1 cellular context compared by ENCODE assay signal in genomic region chr14:23320584-23321571, GRCh38.
TF ChIP-seq lines count a peak whose summit lies in the region.

A gene with protein sequence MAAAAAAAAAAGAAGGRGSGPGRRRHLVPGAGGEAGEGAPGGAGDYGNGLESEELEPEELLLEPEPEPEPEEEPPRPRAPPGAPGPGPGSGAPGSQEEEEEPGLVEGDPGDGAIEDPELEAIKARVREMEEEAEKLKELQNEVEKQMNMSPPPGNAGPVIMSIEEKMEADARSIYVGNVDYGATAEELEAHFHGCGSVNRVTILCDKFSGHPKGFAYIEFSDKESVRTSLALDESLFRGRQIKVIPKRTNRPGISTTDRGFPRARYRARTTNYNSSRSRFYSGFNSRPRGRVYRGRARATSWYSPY (plus strand): TSS chr14:23321457. CDS start chr14:23321470, 13 bp downstream.

TF ChIP-seq in HepG2, 621 proteins besides CTCF, POLR2A, EP300 and RAD21 (continued from another document and continues in another):
- TF ChIP-seq ARID5B (CRISPR knock-in tag; IDR thresholded peaks at IDR 0.05) (peak; percentile 89), ZNF33B (CRISPR knock-in tag; IDR thresholded peaks at IDR 0.05) (peak; percentile 65; the same call in 1 of the 2 replicates), ETV5 (CRISPR knock-in tag; IDR thresholded peaks at IDR 0.05; ENCODE audit: borderline replicate concordance) (peak; percentile 65), THRA (CRISPR knock-in tag; IDR thresholded peaks at IDR 0.05; ENCODE audit: borderline replicate concordance) (no peak), FIP1L1 (IDR thresholded peaks at IDR 0.05; ENCODE audit: borderline replicate concordance, insufficient read depth, low read depth, low read length) (peak; percentile 96; the same call in 1 of the 2 replicates), ZZZ3 (CRISPR knock-in tag; IDR thresholded peaks at IDR 0.05; ENCODE audit: borderline replicate concordance) (peak; percentile 99), PRPF4 (IDR thresholded peaks at IDR 0.05; ENCODE audit: low read depth, low read length, poor library complexity, severe bottlenecking) (peak; percentile 98), RELA (CRISPR knock-in tag; IDR thresholded peaks at IDR 0.05) (peak; percentile 88; the same call in 1 of the 2 replicates), ZNF207 (IDR thresholded peaks at IDR 0.05; ENCODE audit: borderline replicate concordance) (no peak), MZF1 (CRISPR knock-in tag; IDR thresholded peaks at IDR 0.05; ENCODE audit: borderline replicate concordance) (peak; percentile 85), ZNF672 (CRISPR knock-in tag; IDR thresholded peaks at IDR 0.05) (no peak), ZIK1 (CRISPR knock-in tag; IDR thresholded peaks at IDR 0.05; ENCODE audit: borderline replicate concordance, low read depth) (peak; percentile 87), ZNF274 (CRISPR knock-in tag; IDR thresholded peaks at IDR 0.05) (peak; percentile 99), ZNF569 (CRISPR knock-in tag; IDR thresholded peaks at IDR 0.05; ENCODE audit: borderline replicate concordance) (peak; percentile 77; the same call in 1 of the 2 replicates), ZNF781 (CRISPR knock-in tag; IDR thresholded peaks at IDR 0.05; ENCODE audit: borderline replicate concordance, not compliant biosample characterization) (peak; percentile 97), CCAR2 (optimal IDR thresholded peaks at IDR 0.05; ENCODE audit: low read depth, low read length) (peak; percentile 91), SMYD3 (CRISPR knock-in tag; IDR thresholded peaks at IDR 0.05) (peak; percentile 99), NCOR1 (IDR thresholded peaks at IDR 0.05; ENCODE audit: borderline replicate concordance, low read length) (peak; percentile 95), ZBTB14 (CRISPR knock-in tag; IDR thresholded peaks at IDR 0.05) (peak; percentile 70), U2AF2 (IDR thresholded peaks at IDR 0.05; ENCODE audit: low read depth, low read length) (no peak; the same call in 1 of the 2 replicates), SIX4 (CRISPR knock-in tag; IDR thresholded peaks at IDR 0.05) (peak; percentile 53), GATA4 (IDR thresholded peaks at IDR 0.05; ENCODE audit: borderline replicate concordance, low read depth) (peak; percentile 50), CENPT (CRISPR knock-in tag; IDR thresholded peaks at IDR 0.05; ENCODE audit: low read depth) (peak; percentile 87; the same call in 1 of the 2 replicates), RFXANK (CRISPR knock-in tag; IDR thresholded peaks at IDR 0.05) (no peak; the same call in 1 of the 2 replicates), PHF5A (CRISPR knock-in tag; IDR thresholded peaks at IDR 0.05; ENCODE audit: low read depth, unreplicated experiment) (peak; percentile 82), SMAD1 (CRISPR knock-in tag; IDR thresholded peaks at IDR 0.05; ENCODE audit: borderline replicate concordance, low read depth) (peak; percentile 98), ZNF460 (CRISPR knock-in tag; IDR thresholded peaks at IDR 0.05; ENCODE audit: borderline replicate concordance) (no peak; the same call in 1 of the 2 replicates), ZNF574 (CRISPR knock-in tag; IDR thresholded peaks at IDR 0.05) (peak; percentile 96), ZBTB7A (CRISPR knock-in tag; IDR thresholded peaks at IDR 0.05) (peak; percentile 92), ZFP36L1 (CRISPR knock-in tag; IDR thresholded peaks at IDR 0.05) (peak; percentile 98), RORA (CRISPR knock-in tag; IDR thresholded peaks at IDR 0.05) (no peak)
- TF ChIP-seq, protein P1, sequence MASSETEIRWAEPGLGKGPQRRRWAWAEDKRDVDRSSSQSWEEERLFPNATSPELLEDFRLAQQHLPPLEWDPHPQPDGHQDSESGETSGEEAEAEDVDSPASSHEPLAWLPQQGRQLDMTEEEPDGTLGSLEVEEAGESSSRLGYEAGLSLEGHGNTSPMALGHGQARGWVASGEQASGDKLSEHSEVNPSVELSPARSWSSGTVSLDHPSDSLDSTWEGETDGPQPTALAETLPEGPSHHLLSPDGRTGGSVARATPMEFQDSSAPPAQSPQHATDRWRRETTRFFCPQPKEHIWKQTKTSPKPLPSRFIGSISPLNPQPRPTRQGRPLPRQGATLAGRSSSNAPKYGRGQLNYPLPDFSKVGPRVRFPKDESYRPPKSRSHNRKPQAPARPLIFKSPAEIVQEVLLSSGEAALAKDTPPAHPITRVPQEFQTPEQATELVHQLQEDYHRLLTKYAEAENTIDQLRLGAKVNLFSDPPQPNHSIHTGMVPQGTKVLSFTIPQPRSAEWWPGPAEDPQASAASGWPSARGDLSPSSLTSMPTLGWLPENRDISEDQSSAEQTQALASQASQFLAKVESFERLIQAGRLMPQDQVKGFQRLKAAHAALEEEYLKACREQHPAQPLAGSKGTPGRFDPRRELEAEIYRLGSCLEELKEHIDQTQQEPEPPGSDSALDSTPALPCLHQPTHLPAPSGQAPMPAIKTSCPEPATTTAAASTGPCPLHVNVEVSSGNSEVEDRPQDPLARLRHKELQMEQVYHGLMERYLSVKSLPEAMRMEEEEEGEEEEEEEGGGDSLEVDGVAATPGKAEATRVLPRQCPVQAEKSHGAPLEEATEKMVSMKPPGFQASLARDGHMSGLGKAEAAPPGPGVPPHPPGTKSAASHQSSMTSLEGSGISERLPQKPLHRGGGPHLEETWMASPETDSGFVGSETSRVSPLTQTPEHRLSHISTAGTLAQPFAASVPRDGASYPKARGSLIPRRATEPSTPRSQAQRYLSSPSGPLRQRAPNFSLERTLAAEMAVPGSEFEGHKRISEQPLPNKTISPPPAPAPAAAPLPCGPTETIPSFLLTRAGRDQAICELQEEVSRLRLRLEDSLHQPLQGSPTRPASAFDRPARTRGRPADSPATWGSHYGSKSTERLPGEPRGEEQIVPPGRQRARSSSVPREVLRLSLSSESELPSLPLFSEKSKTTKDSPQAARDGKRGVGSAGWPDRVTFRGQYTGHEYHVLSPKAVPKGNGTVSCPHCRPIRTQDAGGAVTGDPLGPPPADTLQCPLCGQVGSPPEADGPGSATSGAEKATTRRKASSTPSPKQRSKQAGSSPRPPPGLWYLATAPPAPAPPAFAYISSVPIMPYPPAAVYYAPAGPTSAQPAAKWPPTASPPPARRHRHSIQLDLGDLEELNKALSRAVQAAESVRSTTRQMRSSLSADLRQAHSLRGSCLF (CRISPR knock-in tag; IDR thresholded peaks at IDR 0.05; ENCODE audit: borderline replicate concordance), result peak; percentile 72; the same call in 1 of the 2 replicates
- TF ChIP-seq, protein P2, sequence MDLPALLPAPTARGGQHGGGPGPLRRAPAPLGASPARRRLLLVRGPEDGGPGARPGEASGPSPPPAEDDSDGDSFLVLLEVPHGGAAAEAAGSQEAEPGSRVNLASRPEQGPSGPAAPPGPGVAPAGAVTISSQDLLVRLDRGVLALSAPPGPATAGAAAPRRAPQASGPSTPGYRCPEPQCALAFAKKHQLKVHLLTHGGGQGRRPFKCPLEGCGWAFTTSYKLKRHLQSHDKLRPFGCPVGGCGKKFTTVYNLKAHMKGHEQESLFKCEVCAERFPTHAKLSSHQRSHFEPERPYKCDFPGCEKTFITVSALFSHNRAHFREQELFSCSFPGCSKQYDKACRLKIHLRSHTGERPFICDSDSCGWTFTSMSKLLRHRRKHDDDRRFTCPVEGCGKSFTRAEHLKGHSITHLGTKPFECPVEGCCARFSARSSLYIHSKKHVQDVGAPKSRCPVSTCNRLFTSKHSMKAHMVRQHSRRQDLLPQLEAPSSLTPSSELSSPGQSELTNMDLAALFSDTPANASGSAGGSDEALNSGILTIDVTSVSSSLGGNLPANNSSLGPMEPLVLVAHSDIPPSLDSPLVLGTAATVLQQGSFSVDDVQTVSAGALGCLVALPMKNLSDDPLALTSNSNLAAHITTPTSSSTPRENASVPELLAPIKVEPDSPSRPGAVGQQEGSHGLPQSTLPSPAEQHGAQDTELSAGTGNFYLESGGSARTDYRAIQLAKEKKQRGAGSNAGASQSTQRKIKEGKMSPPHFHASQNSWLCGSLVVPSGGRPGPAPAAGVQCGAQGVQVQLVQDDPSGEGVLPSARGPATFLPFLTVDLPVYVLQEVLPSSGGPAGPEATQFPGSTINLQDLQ (CRISPR knock-in tag; IDR thresholded peaks at IDR 0.05), result no peak
- TF ChIP-seq, protein P3, sequence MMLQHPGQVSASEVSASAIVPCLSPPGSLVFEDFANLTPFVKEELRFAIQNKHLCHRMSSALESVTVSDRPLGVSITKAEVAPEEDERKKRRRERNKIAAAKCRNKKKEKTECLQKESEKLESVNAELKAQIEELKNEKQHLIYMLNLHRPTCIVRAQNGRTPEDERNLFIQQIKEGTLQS (CRISPR knock-in tag; IDR thresholded peaks at IDR 0.05), result 0 out of 2 replicates have a peak, but pooled peaks have one; percentile 35
